1 cellular context compared by ENCODE assay signal in the genomic region with DNA sequence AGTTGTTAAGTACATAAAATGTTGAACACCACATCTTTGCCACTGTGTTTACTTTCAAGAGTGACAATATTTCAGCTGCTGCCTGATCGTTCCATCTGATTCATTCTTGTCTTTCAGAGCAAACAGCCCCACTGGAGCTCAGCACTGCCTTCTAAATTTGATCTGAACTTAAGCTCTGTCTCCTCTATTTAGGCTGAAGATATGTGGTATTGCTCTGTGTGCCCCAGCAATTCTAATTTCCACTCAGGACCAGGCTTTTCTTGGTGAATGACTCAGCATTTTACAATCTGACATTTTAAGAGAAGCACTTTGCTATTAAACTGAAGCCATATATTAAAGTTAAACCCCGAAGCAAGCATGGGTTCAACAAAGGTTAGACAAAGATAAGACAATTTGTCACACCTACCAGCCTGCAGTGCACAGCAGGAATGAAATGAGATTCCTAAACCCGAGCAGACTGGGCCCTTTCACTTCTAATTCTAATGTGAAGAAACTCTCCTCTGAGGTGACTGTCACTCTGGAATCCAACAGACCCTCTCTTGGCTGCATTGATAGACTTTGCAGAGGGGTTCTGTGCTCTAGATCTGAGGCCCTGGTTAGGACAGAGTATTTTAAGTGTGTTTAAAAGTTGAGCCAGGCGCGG.
TF ChIP-seq lines count a peak whose summit lies in the region.

No MANE protein-coding gene starts in this region.

TF ChIP-seq in H1, 55 proteins besides CTCF, POLR2A, EP300 and RAD21 (continued from another document):
- TF ChIP-seq EGR1 (IDR thresholded peaks at IDR 0.05; ENCODE audit: borderline replicate concordance, low read depth, low read length) = no peak
- TF ChIP-seq NRF1 (IDR thresholded peaks at IDR 0.05; ENCODE audit: low read depth, low read length) = no peak
- no peak for TF ChIP-seq TBP (IDR thresholded peaks at IDR 0.05; ENCODE audit: low read depth, low read length)
- no peak for TF ChIP-seq E2F6 (IDR thresholded peaks at IDR 0.05)
- TF ChIP-seq CBX8 (IDR thresholded peaks at IDR 0.05; ENCODE audit: borderline replicate concordance, low read depth, low read length) = no peak
- peak; percentile 38; the same call in 1 of the 2 replicates for TF ChIP-seq BACH1 (IDR thresholded peaks at IDR 0.05; ENCODE audit: low read length)
- no peak for TF ChIP-seq JUN (IDR thresholded peaks at IDR 0.05; ENCODE audit: low read depth, low read length)
